1 cellular context compared by ENCODE assay signal in genomic region chr7:27121656-27122055, GRCh38.
TF ChIP-seq lines count a peak whose summit lies in the region.

No MANE protein-coding gene starts in this region.

TF ChIP-seq in IMR-90, 13 proteins besides CTCF, POLR2A, EP300 and RAD21:
- no peak for TF ChIP-seq MAZ (IDR thresholded peaks at IDR 0.05; ENCODE audit: borderline replicate concordance, low read depth, low read length)
- peak; percentile 34; the same call in 1 of the 2 replicates for TF ChIP-seq CHD1 (IDR thresholded peaks at IDR 0.05; ENCODE audit: low read depth, low read length)
